8 cellular contexts compared by ENCODE assay signal in the genomic region with DNA sequence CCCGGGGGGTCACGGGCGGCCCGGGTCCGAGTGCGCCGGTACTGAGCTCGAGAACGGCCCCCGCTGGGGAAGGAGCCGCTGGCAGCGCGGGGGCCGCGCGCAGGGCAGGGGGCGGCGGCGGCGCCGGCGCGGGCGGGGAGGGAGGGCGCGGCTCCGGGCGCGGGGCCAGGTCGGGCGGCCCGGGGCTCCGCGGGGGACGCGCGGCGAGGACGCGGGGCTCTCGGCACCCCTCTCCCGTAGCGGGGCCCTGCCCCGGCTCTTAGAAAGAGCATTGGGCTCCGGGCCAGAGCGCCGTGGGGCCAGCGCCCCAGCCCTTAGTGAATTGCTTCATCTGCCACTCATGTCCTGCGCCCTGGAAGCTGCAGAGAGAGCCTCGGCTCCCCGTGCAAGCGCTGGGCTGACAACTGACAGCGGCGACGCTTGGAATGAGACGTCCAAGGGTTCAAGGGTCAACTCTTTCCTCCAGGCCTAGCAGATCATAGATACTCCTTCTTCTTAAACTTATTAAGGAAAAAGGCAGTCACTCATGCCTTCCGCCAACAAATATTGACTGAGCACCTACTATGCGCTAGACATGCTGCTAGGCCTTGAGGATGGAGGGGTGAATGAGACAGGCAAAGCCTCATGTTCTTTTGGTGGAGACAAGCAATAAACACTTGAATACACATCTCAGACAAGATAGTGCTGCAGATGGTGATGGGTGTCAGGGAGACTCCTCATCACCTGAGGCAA.
A peak's percentile ranks its signal among the peaks of the same experiment; 100 is the strongest.
DNase-seq lines count a peak whose midpoint lies in the region; ATAC-seq and TF ChIP-seq lines count a peak whose summit lies in the region.

No MANE protein-coding gene starts in this region.

- ATAC-seq in naive B cell (ENCODE audit: low read depth in 2 of 2) (peak; percentile 47 to 54), GM21360 (IDR thresholded peaks at IDR 0.05; ENCODE audit: unreplicated experiment) (no peak), GM19397 (IDR thresholded peaks at IDR 0.05; ENCODE audit: unreplicated experiment) (no peak)

- H3K4me1 Mint-ChIP-seq in naive B cell, result peaks cover 13 to 19% (median 15%) of the 10 kb centered on the region in 3 donors

- H3K9me3 Mint-ChIP-seq in naive B cell, result no peaks in the 10 kb centered on the region

- in situ Hi-C loops in ACHN (cut with HindIII; ENCODE audit: low pct_ligation_motif_present, low pct_unique_long_range_greater_than_20kb, low sequenced_read_pairs), result no loop called here
- in situ Hi-C loops in GM13977 (cut with MboI; ENCODE audit: low pct_unique_long_range_greater_than_20kb, low sequenced_read_pairs, unreplicated experiment), result no loop called here

- H3K27me3 Mint-ChIP-seq in naive B cell, result peaks cover 18 to 44% (median 36%) of the 10 kb centered on the region in 3 donors

- no peaks in the 10 kb centered on the region for H3K36me3 Mint-ChIP-seq in naive B cell

- no peak overlapping the region for H3K27ac Mint-ChIP-seq in naive B cell

- peak; percentile 65 for DNase-seq in ACHN
- DNase-seq in GM13977 (ENCODE audit: low spot score), result peak; percentile 27
- peak; percentile 58 for DNase-seq in SW480 (ENCODE audit: low spot score)
- DNase-seq in fibroblast of the conjunctiva (ENCODE audit: low read depth), result peak; percentile 51
- no peak for DNase-seq in naive B cell
- no peak for DNase-seq in NK-92 treated with Interleukin-12 subunit alpha and Interleukin-12 subunit beta, amount 100 ng/mL, for 24 hours (lab: John Stamatoyannopoulos, UW)

- TF ChIP-seq CTCF in GM13977 (IDR thresholded peaks at IDR 0.05; ENCODE audit: extremely low read depth, insufficient read depth, missing control alignments), result no peak

- peak overlapping the region; percentile 50 to 80 (median 70) for H3K4me3 Mint-ChIP-seq in naive B cell

Comparison
In these comparisons a context has a peak if more than half of its experiments do, and no peak if none do; other contexts are left out.
1. DNase-seq: peak in ACHN (single experiment), GM13977 (single experiment), SW480 (single experiment) and fibroblast of the conjunctiva (single experiment); none in naive B cell (single experiment) and NK-92 treated with Interleukin-12 subunit alpha and Interleukin-12 subunit beta, amount 100 ng/mL, for 24 hours (single experiment).
2. ATAC-seq: peak in naive B cell (2 of 2); none in GM21360 (single experiment) and GM19397 (single experiment).